25 cellular contexts compared by ENCODE assay signal in genomic region chr22:43542681-43543521, GRCh38.
"Had no signal": no experiment of that assay in that cellular context is flagged by ENCODE, and none has a peak within 500 bp of the region (broad histone marks: within the 10 kb centered on the region; RNA-seq: fewer than 3 reads in every experiment).

No MANE protein-coding gene starts in this region.

- H3K4me1 ChIP-seq: stomach, thyroid gland, vagina had no signal

- H3K36me3 Mint-ChIP-seq: immature natural killer cell; memory B cell; mesothelial cell of epicardium; naive B cell; natural killer cell treated with Interleukin-12 subunit alpha and Interleukin-12 subunit beta and Interleukin-15 and Interleukin-18, amount 100 ng/mL, for 72 hours; stimulated activated effector memory CD8-positive, alpha-beta T cell treated with anti-CD3 and anti-CD28 coated beads, Interleukin-12 subunit alpha, Interleukin-12 subunit beta, amount 100 ng/mL, for 72 hours had no signal

- H3K27ac ChIP-seq: dorsolateral prefrontal cortex, ovary, stomach, thyroid gland, vagina had no signal

- H3K4me1 Mint-ChIP-seq: immature natural killer cell; memory B cell; mesothelial cell of epicardium; naive B cell; neural crest cell; stimulated activated effector memory CD8-positive, alpha-beta T cell treated with anti-CD3 and anti-CD28 coated beads, Interleukin-12 subunit alpha, Interleukin-12 subunit beta, amount 100 ng/mL, for 72 hours had no signal

- H3K36me3 ChIP-seq: ovary, stomach, thyroid gland, vagina had no signal

- H3K27me3 ChIP-seq: dorsolateral prefrontal cortex, ovary, stomach, thyroid gland, vagina had no signal

- H3K4me3 Mint-ChIP-seq: immature natural killer cell; memory B cell; mesothelial cell of epicardium; naive B cell; natural killer cell treated with Interleukin-12 subunit alpha and Interleukin-12 subunit beta and Interleukin-15 and Interleukin-18, amount 100 ng/mL, for 72 hours; neural crest cell; stimulated activated effector memory CD8-positive, alpha-beta T cell treated with anti-CD3 and anti-CD28 coated beads, Interleukin-12 subunit alpha, Interleukin-12 subunit beta, amount 100 ng/mL, for 72 hours had no signal

- H3K4me3 ChIP-seq: dorsolateral prefrontal cortex, lung, mucosa of descending colon, ovary, stomach, thyroid gland, vagina had no signal

- H3K9me3 Mint-ChIP-seq: immature natural killer cell; memory B cell; mesothelial cell of epicardium; natural killer cell treated with Interleukin-12 subunit alpha and Interleukin-12 subunit beta and Interleukin-15 and Interleukin-18, amount 100 ng/mL, for 72 hours; neural crest cell; stimulated activated effector memory CD8-positive, alpha-beta T cell treated with anti-CD3 and anti-CD28 coated beads, Interleukin-12 subunit alpha, Interleukin-12 subunit beta, amount 100 ng/mL, for 72 hours had no signal

- ATAC-seq: left ventricle myocardium superior; mucosa of descending colon; sciatic nerve; stimulated activated effector memory CD8-positive, alpha-beta T cell treated with anti-CD3 and anti-CD28 coated beads, Interleukin-12 subunit alpha, Interleukin-12 subunit beta, amount 100 ng/mL, for 72 hours had no signal

- H3K9me3 ChIP-seq: mucosa of descending colon, ovary, stomach, thyroid gland, vagina had no signal

- DNase-seq: dorsolateral prefrontal cortex; effector CD4-positive, alpha-beta T cell; hypothalamus; immature natural killer cell; kidney glomerular epithelial cell; left ventricle myocardium superior; mucosa of descending colon; naive B cell; nucleus accumbens; ovary; retina; stimulated activated CD4-positive, alpha-beta T cell treated with anti-CD3 and anti-CD28 coated beads, Interleukin-2, amount 100 ng/mL, for 24 hours; stimulated activated CD4-positive, alpha-beta T cell treated with anti-CD3 and anti-CD28 coated beads, Interleukin-4, amount 100 ng/mL, for 24 hours; stimulated activated naive CD4-positive, alpha-beta T cell treated with Interleukin-2 at 50 U/mL for 16 hours; stomach; thyroid gland; trophoblast cell had no signal

- H3K27ac Mint-ChIP-seq: immature natural killer cell; memory B cell; mesothelial cell of epicardium; naive B cell; natural killer cell treated with Interleukin-12 subunit alpha and Interleukin-12 subunit beta and Interleukin-15 and Interleukin-18, amount 100 ng/mL, for 72 hours; stimulated activated effector memory CD8-positive, alpha-beta T cell treated with anti-CD3 and anti-CD28 coated beads, Interleukin-12 subunit alpha, Interleukin-12 subunit beta, amount 100 ng/mL, for 72 hours had no signal
